ENCODE assay signal across 8 cellular contexts in the genomic region with DNA sequence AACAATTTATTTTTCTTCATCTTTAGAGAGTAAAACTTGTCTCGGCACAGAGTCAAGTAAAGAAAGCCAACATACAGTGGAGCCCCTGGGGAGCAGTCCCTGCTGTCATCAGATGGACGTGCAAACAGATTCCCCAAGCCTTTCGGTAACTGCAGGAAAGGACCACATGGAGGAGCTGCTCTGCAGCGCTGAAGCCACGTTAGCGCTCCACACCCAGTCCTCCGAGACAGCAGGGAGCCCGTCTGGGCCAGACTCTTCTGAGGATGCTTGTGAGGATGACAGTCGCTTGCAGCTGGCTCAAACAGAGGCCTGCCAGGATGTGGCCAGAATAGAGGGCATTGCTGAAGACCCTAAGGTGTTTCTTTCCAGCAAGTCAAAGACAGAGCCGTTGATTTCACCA.
DNase-seq lines count a peak whose midpoint lies in the region; ATAC-seq, FAIRE-seq and TF ChIP-seq lines count a peak whose summit lies in the region.

No MANE protein-coding gene starts in this region.

- peak; percentile 24 for TF ChIP-seq CTCF in bronchial epithelial cell (IDR thresholded peaks at IDR 0.05; ENCODE audit: insufficient read depth, low read length, severe bottlenecking)
- peak; percentile 66 for TF ChIP-seq CTCF in type B pancreatic cell (conservative IDR thresholded peaks at IDR 0.05)

- no peaks in the 10 kb centered on the region for H3K27me3 ChIP-seq in bronchial epithelial cell (ENCODE audit: control insufficient read depth, insufficient read depth, low read length)

- H3K36me3 Mint-ChIP-seq in type B pancreatic cell = peaks cover 29% of the 10 kb centered on the region

- H3K9me3 Mint-ChIP-seq in type B pancreatic cell = no peaks in the 10 kb centered on the region

- DNase-seq in DMS 273 (lab: John Stamatoyannopoulos, UW; ENCODE audit: unreplicated experiment) (peak; percentile 79), DMS 273 treated with DMSO at 0.1 percent for 48 hours (lab: John Stamatoyannopoulos, UW) (no peak), bronchial epithelial cell (ENCODE audit: low read depth) (no peak), left colon (peak; percentile 39 to 49), type B pancreatic cell (ENCODE audit: extremely low spot score, unreplicated experiment) (no peak), NCI-H446 (lab: John Stamatoyannopoulos, UW) (no peak), SIG-M5 (lab: John Stamatoyannopoulos, UW) (no peak)
- DNase-seq in stimulated activated CD4-positive, alpha-beta T cell treated with anti-CD3 and anti-CD28 coated beads, Interleukin-12 subunit alpha, Interleukin-12 subunit beta, amount 100 ng/mL, for 4 hours = no peak

- H3K4me3 Mint-ChIP-seq in type B pancreatic cell = no peak overlapping the region

- intact Hi-C loops in left colon (cut with DNase I, micrococcal nuclease) = loop anchor here in 1 of 2 donors (10.0 kb wide), 1 partner anchor 82 kb away; a partner anchor contains a TSS

- peak; percentile 97 for ATAC-seq in left colon

- H3K4me1 Mint-ChIP-seq in type B pancreatic cell (ENCODE audit: unreplicated experiment) = no peaks in the 10 kb centered on the region

- no peak overlapping the region for H3K27ac Mint-ChIP-seq in type B pancreatic cell

- FAIRE-seq in bronchial epithelial cell (lab: Jason Lieb, UNC) = no peak

- no peaks in the 10 kb centered on the region for H3K27me3 Mint-ChIP-seq in type B pancreatic cell

- peaks cover 5% of the 10 kb centered on the region for H3K36me3 ChIP-seq in bronchial epithelial cell (ENCODE audit: control insufficient read depth, insufficient read depth, low read length)

- no peak overlapping the region for H3K4me3 ChIP-seq in bronchial epithelial cell (ENCODE audit: low read depth, low read length)

Comparison
In these comparisons a context has a peak if more than half of its experiments do, and no peak if none do; other contexts are left out.
1. DNase-seq: peak in DMS 273 (single experiment) and left colon (2 of 2); none in DMS 273 treated with DMSO at 0.1 percent for 48 hours (single experiment), bronchial epithelial cell (single experiment), type B pancreatic cell (single experiment), stimulated activated CD4-positive, alpha-beta T cell treated with anti-CD3 and anti-CD28 coated beads, Interleukin-12 subunit alpha, Interleukin-12 subunit beta, amount 100 ng/mL, for 4 hours (single experiment), NCI-H446 (0 of 2) and SIG-M5 (single experiment).